In the genomic region with DNA sequence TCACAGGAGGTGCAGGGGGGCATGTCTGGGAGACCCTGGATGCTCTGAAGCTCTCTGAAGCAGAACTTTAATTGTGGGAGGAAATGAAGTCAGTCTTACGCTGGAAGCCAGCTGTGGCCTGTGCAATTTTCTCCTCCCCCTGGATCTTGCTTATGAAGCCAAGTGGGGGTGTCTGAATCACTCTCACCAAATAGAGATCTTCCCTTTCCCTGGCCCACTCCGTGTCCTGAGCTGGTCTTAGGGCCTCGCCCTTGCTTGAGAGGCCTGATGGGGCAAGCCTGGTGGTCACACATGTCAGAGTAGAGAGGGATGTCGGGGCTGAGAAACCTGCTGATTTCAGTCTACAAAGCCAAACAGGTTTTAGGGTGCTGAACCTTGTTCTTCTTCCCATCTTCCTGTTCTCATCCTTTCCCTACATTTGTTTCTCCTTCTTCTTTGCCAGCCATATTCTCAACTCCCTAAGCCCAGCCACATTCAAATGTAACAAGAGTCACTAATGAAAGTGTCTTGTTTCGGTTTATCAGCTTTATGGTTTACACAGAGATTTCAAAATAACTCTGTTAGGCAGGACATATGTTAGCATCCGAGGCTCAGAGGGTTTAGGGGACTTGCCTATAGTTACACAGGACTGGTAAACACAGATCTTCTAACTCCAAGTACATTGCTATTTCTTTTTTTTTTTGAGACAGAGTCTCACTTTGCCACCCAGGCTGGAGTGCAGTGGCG, we compare ENCODE assay signal across 10 cellular contexts.
A peak's percentile ranks its signal among the peaks of the same experiment; 100 is the strongest.
DNase-seq lines count a peak whose midpoint lies in the region; ATAC-seq, FAIRE-seq and TF ChIP-seq lines count a peak whose summit lies in the region.
"Had no signal": no experiment of that assay in that cellular context is flagged by ENCODE, and none has a peak within 500 bp of the region (broad histone marks: within the 10 kb centered on the region; RNA-seq: fewer than 3 reads in every experiment).

No MANE protein-coding gene starts in this region.

- peaks cover 12% of the 10 kb centered on the region for H3K4me1 ChIP-seq in astrocyte (ENCODE audit: insufficient read depth, low read length)
- peaks cover 0 to 39% of the 10 kb centered on the region in 2 donors for H3K4me1 ChIP-seq in right atrium auricular region
- no peaks in the 10 kb centered on the region for H3K4me1 ChIP-seq in small intestine (ENCODE audit: control insufficient read depth in 2 of 2, insufficient read depth in 1 of 2, low read depth in 1 of 2, low read length in 1 of 2)
- H3K4me1 ChIP-seq: Caco-2 had no signal

- FAIRE-seq in astrocyte (lab: Jason Lieb, UNC) = no peak
- no peak for FAIRE-seq in small intestine (lab: Jason Lieb, UNC)

- peaks cover 18% of the 10 kb centered on the region for H3K4me1 Mint-ChIP-seq in astrocyte (ENCODE audit: low read depth, unreplicated experiment)
- H3K4me1 Mint-ChIP-seq in stimulated activated memory B cell treated with anti-CD40 and anti-IgM and Interleukin-4, amounts not matched to agents 10 μg/mL and 1 μg/mL and 100 μg/mL, for 72 hours = peaks cover 24% of the 10 kb centered on the region

- peak overlapping the region; percentile 0 for H3K9ac ChIP-seq in astrocyte (ENCODE audit: low read length)

- no peaks in the 10 kb centered on the region for H3K36me3 ChIP-seq in astrocyte (ENCODE audit: insufficient read depth, low read length)
- H3K36me3 ChIP-seq in right atrium auricular region = no peaks in the 10 kb centered on the region
- no peaks in the 10 kb centered on the region for H3K36me3 ChIP-seq in small intestine (ENCODE audit: control insufficient read depth in 2 of 2, insufficient read depth in 2 of 2, low read length in 2 of 2)

- H3K9me3 Mint-ChIP-seq in astrocyte (ENCODE audit: unreplicated experiment) = no peaks in the 10 kb centered on the region
- no peaks in the 10 kb centered on the region for H3K9me3 Mint-ChIP-seq in stimulated activated memory B cell treated with anti-CD40 and anti-IgM and Interleukin-4, amounts not matched to agents 10 μg/mL and 1 μg/mL and 100 μg/mL, for 72 hours

- H3K4me3 ChIP-seq in astrocyte (ENCODE audit: insufficient read depth, low read depth, low read length) (no peak overlapping the region), right atrium auricular region (no peak overlapping the region), small intestine (ENCODE audit: low read depth in 1 of 2, low read length in 2 of 2) (no peak overlapping the region)

- peak; percentile 13 for ATAC-seq in stimulated activated memory B cell treated with anti-CD40 and anti-IgM and Interleukin-4, amounts not matched to agents 10 μg/mL and 1 μg/mL and 100 μg/mL, for 72 hours
- ATAC-seq in HG02981 (IDR thresholded peaks at IDR 0.05; ENCODE audit: unreplicated experiment) = no peak

- peak; percentile 20 for DNase-seq in GM13976 (ENCODE audit: low spot score)
- DNase-seq in astrocyte (ENCODE audit: low read depth) = peak; percentile 71
- DNase-seq in right atrium auricular region (ENCODE audit: low spot score) = no peak
- DNase-seq in small intestine = no peak
- no peak for DNase-seq in NCI-H1436 (lab: John Stamatoyannopoulos, UW)
- no peak for DNase-seq in A172 (ENCODE audit: low spot score)
- DNase-seq: Caco-2, NCI-H1105 had no signal

- in situ Hi-C loops in GM13976 (cut with MboI; ENCODE audit: low sequenced_read_pairs, unreplicated experiment) = no loop called here

- H3K27me3 ChIP-seq in astrocyte (ENCODE audit: insufficient read depth, low read length) = peaks cover 15% of the 10 kb centered on the region
- H3K27me3 ChIP-seq in right atrium auricular region = no peaks in the 10 kb centered on the region
- peaks cover 0 to 5% of the 10 kb centered on the region in 2 donors for H3K27me3 ChIP-seq in small intestine (ENCODE audit: control insufficient read depth in 2 of 2, insufficient read depth in 2 of 2, low read length in 2 of 2)

- H3K27ac ChIP-seq in astrocyte (ENCODE audit: low read depth, low read length) = no peak overlapping the region
- peak overlapping the region; percentile 62 to 68 for H3K27ac ChIP-seq in right atrium auricular region
- peak overlapping the region in 1 of 2 donors; percentile 59 for H3K27ac ChIP-seq in small intestine (ENCODE audit: low read depth in 1 of 2, low read length in 1 of 2)

- H3K79me2 ChIP-seq in astrocyte (ENCODE audit: insufficient read depth, low read length) = no peaks in the 10 kb centered on the region

- H3K36me3 Mint-ChIP-seq in astrocyte (ENCODE audit: low read depth, unreplicated experiment) = no peaks in the 10 kb centered on the region
- no peaks in the 10 kb centered on the region for H3K36me3 Mint-ChIP-seq in stimulated activated memory B cell treated with anti-CD40 and anti-IgM and Interleukin-4, amounts not matched to agents 10 μg/mL and 1 μg/mL and 100 μg/mL, for 72 hours

- no peaks in the 10 kb centered on the region for H4K20me1 ChIP-seq in astrocyte (ENCODE audit: insufficient read depth, low read length)

- H3K27me3 Mint-ChIP-seq in astrocyte (ENCODE audit: low read depth, unreplicated experiment) = peaks cover 33% of the 10 kb centered on the region
- H3K27me3 Mint-ChIP-seq in stimulated activated memory B cell treated with anti-CD40 and anti-IgM and Interleukin-4, amounts not matched to agents 10 μg/mL and 1 μg/mL and 100 μg/mL, for 72 hours = peaks cover 7% of the 10 kb centered on the region

- peak overlapping the region; percentile 64 for H2AFZ ChIP-seq in astrocyte (ENCODE audit: low read depth, low read length)

- TF ChIP-seq CTCF in GM13976 (IDR thresholded peaks at IDR 0.05; ENCODE audit: borderline replicate concordance, control extremely low read depth, extremely low read depth, insufficient read depth, missing control alignments) (no peak), astrocyte (IDR thresholded peaks at IDR 0.05; ENCODE audit: insufficient read depth, low read depth, low read length) (no peak), right atrium auricular region (IDR thresholded peaks at IDR 0.05) (no peak)

- peak overlapping the region; percentile 58 for H3K4me2 ChIP-seq in astrocyte (ENCODE audit: low read length)

- H3K9me3 ChIP-seq in astrocyte (ENCODE audit: insufficient read depth, low read depth, low read length) (no peaks in the 10 kb centered on the region), right atrium auricular region (no peaks in the 10 kb centered on the region), small intestine (ENCODE audit: control insufficient read depth, low read depth) (no peaks in the 10 kb centered on the region)
- H3K9me3 ChIP-seq: Caco-2 had no signal

- WGBS in small intestine, 3 donors = 61 to 80% (median 73%) methylated on average over 7 of the region's 7 CpGs

- H3K4me3 Mint-ChIP-seq in astrocyte (ENCODE audit: unreplicated experiment) = no peak overlapping the region
- no peak overlapping the region for H3K4me3 Mint-ChIP-seq in stimulated activated memory B cell treated with anti-CD40 and anti-IgM and Interleukin-4, amounts not matched to agents 10 μg/mL and 1 μg/mL and 100 μg/mL, for 72 hours

- no peak overlapping the region for H3K27ac Mint-ChIP-seq in astrocyte (ENCODE audit: unreplicated experiment)
- no peak overlapping the region for H3K27ac Mint-ChIP-seq in stimulated activated memory B cell treated with anti-CD40 and anti-IgM and Interleukin-4, amounts not matched to agents 10 μg/mL and 1 μg/mL and 100 μg/mL, for 72 hours

Comparison
In these comparisons a context has a peak if more than half of its experiments do, and no peak if none do; other contexts are left out.
1. DNase-seq: peak in GM13976 (single experiment) and astrocyte (single experiment); none in right atrium auricular region (single experiment), small intestine (single experiment), NCI-H1436 (single experiment) and A172 (single experiment).